20 cellular contexts compared by ENCODE assay signal in genomic region chr2:48551548-48551947, GRCh38.
"Had no signal": no experiment of that assay in that cellular context is flagged by ENCODE, and none has a peak within 500 bp of the region (broad histone marks: within the 10 kb centered on the region; RNA-seq: fewer than 3 reads in every experiment).

No MANE protein-coding gene starts in this region.

- ATAC-seq: activated T-helper 17 cell treated with anti-CD3 and anti-CD28 coated beads, Interleukin-2, amount 50 U/mL, for 72 hours; left colon; natural killer cell treated with Interleukin-12 subunit alpha and Interleukin-12 subunit beta and Interleukin-15 and Interleukin-18, amount 100 ng/mL, for 72 hours; psoas muscle; sciatic nerve; WTC11 had no signal

- H3K36me3 ChIP-seq: adrenal gland, brain microvascular endothelial cell, suprapubic skin, upper lobe of left lung had no signal

- H3K27me3 ChIP-seq: adrenal gland, brain microvascular endothelial cell, dorsolateral prefrontal cortex, suprapubic skin, upper lobe of left lung had no signal

- H3K9me3 Mint-ChIP-seq: activated CD4-positive, alpha-beta T cell treated with anti-CD3 and anti-CD28 coated beads, Interleukin-2, amount 10 ng/mL, durations not matched to agents 7 days and 5 days; activated T-helper 17 cell treated with anti-CD3 and anti-CD28 coated beads, Interleukin-2, amount 50 U/mL, for 72 hours; immature natural killer cell; natural killer cell treated with Interleukin-12 subunit alpha and Interleukin-12 subunit beta and Interleukin-15 and Interleukin-18, amount 100 ng/mL, for 72 hours; T-helper 1 cell treated with Interleukin-12 subunit alpha and Interleukin-12 subunit beta and Interleukin-4 antibody, amounts not matched to agents 30 μg/mL and 1 μg/mL, for 36 hours; WTC11 had no signal

- DNase-seq: activated CD4-positive, alpha-beta T cell treated with anti-CD3 and anti-CD28 coated beads, Interleukin-2, amount 10 ng/mL, durations not matched to agents 7 days and 5 days; activated naive CD4-positive, alpha-beta T cell treated with anti-CD3 and anti-CD28 coated beads, Interleukin-2, amount 50 U/mL, for 16 hours; activated T-cell treated with anti-CD3 and anti-CD28 coated beads for 4 hours; adrenal gland; brain microvascular endothelial cell; immature natural killer cell; left colon; nucleus accumbens; psoas muscle; stimulated activated CD4-positive, alpha-beta T cell treated with anti-CD3 and anti-CD28 coated beads, Interleukin-12 subunit alpha, Interleukin-12 subunit beta, amount 100 ng/mL, for 4 hours; stimulated activated naive CD4-positive, alpha-beta T cell treated with Interleukin-2 at 50 U/mL for 16 hours; upper lobe of left lung had no signal

- H3K4me1 ChIP-seq: adrenal gland, psoas muscle had no signal

- H3K4me1 Mint-ChIP-seq: activated CD4-positive, alpha-beta T cell treated with anti-CD3 and anti-CD28 coated beads, Interleukin-2, amount 10 ng/mL, durations not matched to agents 7 days and 5 days; activated T-helper 17 cell treated with anti-CD3 and anti-CD28 coated beads, Interleukin-2, amount 50 U/mL, for 72 hours; immature natural killer cell had no signal

- H3K27ac ChIP-seq: adrenal gland, brain microvascular endothelial cell, dorsolateral prefrontal cortex, psoas muscle, SK-N-MC, suprapubic skin, upper lobe of left lung had no signal

- H3K4me3 ChIP-seq: adrenal gland, dorsolateral prefrontal cortex, psoas muscle, SK-N-MC, suprapubic skin, upper lobe of left lung had no signal

- H3K36me3 Mint-ChIP-seq: immature natural killer cell; natural killer cell treated with Interleukin-12 subunit alpha and Interleukin-12 subunit beta and Interleukin-15 and Interleukin-18, amount 100 ng/mL, for 72 hours had no signal

- H3K9me3 ChIP-seq: adrenal gland, psoas muscle, suprapubic skin, upper lobe of left lung had no signal

- H3K27me3 Mint-ChIP-seq: activated CD4-positive, alpha-beta T cell treated with anti-CD3 and anti-CD28 coated beads, Interleukin-2, amount 10 ng/mL, durations not matched to agents 7 days and 5 days; activated T-helper 17 cell treated with anti-CD3 and anti-CD28 coated beads, Interleukin-2, amount 50 U/mL, for 72 hours; natural killer cell treated with Interleukin-12 subunit alpha and Interleukin-12 subunit beta and Interleukin-15 and Interleukin-18, amount 100 ng/mL, for 72 hours had no signal

- H3K4me3 Mint-ChIP-seq: activated CD4-positive, alpha-beta T cell treated with anti-CD3 and anti-CD28 coated beads, Interleukin-2, amount 10 ng/mL, durations not matched to agents 7 days and 5 days; activated T-helper 17 cell treated with anti-CD3 and anti-CD28 coated beads, Interleukin-2, amount 50 U/mL, for 72 hours; immature natural killer cell; natural killer cell treated with Interleukin-12 subunit alpha and Interleukin-12 subunit beta and Interleukin-15 and Interleukin-18, amount 100 ng/mL, for 72 hours; T-helper 1 cell treated with Interleukin-12 subunit alpha and Interleukin-12 subunit beta and Interleukin-4 antibody, amounts not matched to agents 30 μg/mL and 1 μg/mL, for 36 hours; WTC11 had no signal

- H3K27ac Mint-ChIP-seq: activated CD4-positive, alpha-beta T cell treated with anti-CD3 and anti-CD28 coated beads, Interleukin-2, amount 10 ng/mL, durations not matched to agents 7 days and 5 days; activated T-helper 17 cell treated with anti-CD3 and anti-CD28 coated beads, Interleukin-2, amount 50 U/mL, for 72 hours; immature natural killer cell; natural killer cell treated with Interleukin-12 subunit alpha and Interleukin-12 subunit beta and Interleukin-15 and Interleukin-18, amount 100 ng/mL, for 72 hours; T-helper 1 cell treated with Interleukin-12 subunit alpha and Interleukin-12 subunit beta and Interleukin-4 antibody, amounts not matched to agents 30 μg/mL and 1 μg/mL, for 36 hours; WTC11 had no signal
